Comparison of ENCODE assay signal across 8 cellular contexts in genomic region chr17:1110844-1111598, GRCh38.
A peak's percentile ranks its signal among the peaks of the same experiment; 100 is the strongest.
DNase-seq lines count a peak whose midpoint lies in the region; ATAC-seq and TF ChIP-seq lines count a peak whose summit lies in the region.

No MANE protein-coding gene starts in this region.

- no peaks in the 10 kb centered on the region for H3K36me3 ChIP-seq in CD4-positive, CD25-positive, alpha-beta regulatory T cell (ENCODE audit: control insufficient read depth, insufficient read depth, low read length)
- H3K36me3 ChIP-seq in WERI-Rb-1: no peaks in the 10 kb centered on the region
- peaks cover 4 to 6% of the 10 kb centered on the region in 2 experiments for H3K36me3 ChIP-seq in trophoblast cell (ENCODE audit: control insufficient read depth in 1 of 2, insufficient read depth in 2 of 2, low read length in 2 of 2)

- no peaks in the 10 kb centered on the region for H3K27me3 ChIP-seq in CD4-positive, CD25-positive, alpha-beta regulatory T cell (ENCODE audit: control insufficient read depth, insufficient read depth, low read length)
- H3K27me3 ChIP-seq in WERI-Rb-1 (ENCODE audit: insufficient read depth, low read depth, severe bottlenecking): no peaks in the 10 kb centered on the region
- no peaks in the 10 kb centered on the region for H3K27me3 ChIP-seq in trophoblast cell (ENCODE audit: insufficient read depth, low read length)

- no peak for ATAC-seq in CD4-positive, CD25-positive, alpha-beta regulatory T cell (ENCODE audit: low read depth in 2 of 2)
- no peak for ATAC-seq in HG03108 (IDR thresholded peaks at IDR 0.05; ENCODE audit: unreplicated experiment)

- H3K79me1 ChIP-seq in trophoblast cell (ENCODE audit: low read length): peaks cover 21% of the 10 kb centered on the region

- TF ChIP-seq CTCF in WERI-Rb-1 (IDR thresholded peaks at IDR 0.05; ENCODE audit: low read depth, low read length): no peak

- peak overlapping the region; percentile 4 for H2BK5ac ChIP-seq in trophoblast cell (ENCODE audit: low read depth, low read length, poor library complexity)

- no peak overlapping the region for H3K23ac ChIP-seq in trophoblast cell (ENCODE audit: low read length)

- H4K91ac ChIP-seq in trophoblast cell (ENCODE audit: low read depth, low read length): peak overlapping the region; percentile 99

- H3K9me3 ChIP-seq in CD4-positive, CD25-positive, alpha-beta regulatory T cell (ENCODE audit: control insufficient read depth in 2 of 2, low read length in 2 of 2): no peaks in the 10 kb centered on the region
- H3K9me3 ChIP-seq in WERI-Rb-1 (ENCODE audit: severe bottlenecking) (no peaks in the 10 kb centered on the region), trophoblast cell (ENCODE audit: insufficient read depth, low read depth, low read length) (peaks cover 2% of the 10 kb centered on the region)

- peak overlapping the region; percentile 37 for H2BK12ac ChIP-seq in trophoblast cell (ENCODE audit: low read length)

- peak overlapping the region; percentile 69 to 85 (median 85) for H3K27ac Mint-ChIP-seq in CD4-positive, CD25-positive, alpha-beta regulatory T cell

- no peak overlapping the region for H2AFZ ChIP-seq in trophoblast cell (ENCODE audit: insufficient read depth, low read length, poor library complexity)

- no CpG with 5 or more reads among the region's 19 CpGs for WGBS in trophoblast cell (ENCODE audit: extremely low coverage, insufficient coverage, insufficient read length)

- peak overlapping the region; percentile 54 for H2AK5ac ChIP-seq in trophoblast cell (ENCODE audit: low read length)

- H3K9me3 Mint-ChIP-seq in CD4-positive, CD25-positive, alpha-beta regulatory T cell: peaks cover 0 to 4% (median 0%) of the 10 kb centered on the region in 7 donors

- no peak overlapping the region for H3K9ac ChIP-seq in trophoblast cell (ENCODE audit: low read length)

- peaks cover 40% of the 10 kb centered on the region for H3K4me1 ChIP-seq in CD4-positive, CD25-positive, alpha-beta regulatory T cell (ENCODE audit: control insufficient read depth, insufficient read depth, low read length, poor library complexity, severe bottlenecking)
- peaks cover 37 to 41% of the 10 kb centered on the region in 2 experiments for H3K4me1 ChIP-seq in trophoblast cell (ENCODE audit: control insufficient read depth in 1 of 2, insufficient read depth in 2 of 2, low read length in 2 of 2)

- H3K27me3 Mint-ChIP-seq in CD4-positive, CD25-positive, alpha-beta regulatory T cell: no peaks in the 10 kb centered on the region

- H3K27ac ChIP-seq in CD4-positive, CD25-positive, alpha-beta regulatory T cell (ENCODE audit: insufficient read depth, low read length, poor library complexity, severe bottlenecking): peak overlapping the region; percentile 80
- H3K27ac ChIP-seq in WERI-Rb-1 (no peak overlapping the region), trophoblast cell (ENCODE audit: low read depth, low read length) (peak overlapping the region; percentile 20)

- H3K36me3 Mint-ChIP-seq in CD4-positive, CD25-positive, alpha-beta regulatory T cell: peaks cover 4% of the 10 kb centered on the region

- H3K4me3 Mint-ChIP-seq in CD4-positive, CD25-positive, alpha-beta regulatory T cell: peak overlapping the region; percentile 72 to 92 (median 82)

- H4K12ac ChIP-seq in trophoblast cell (ENCODE audit: low read depth, low read length): no peak overlapping the region

- H3K4ac ChIP-seq in trophoblast cell (ENCODE audit: low read depth, low read length): no peak overlapping the region

- H3K4me1 Mint-ChIP-seq in CD4-positive, CD25-positive, alpha-beta regulatory T cell: peaks cover 2 to 57% (median 32%) of the 10 kb centered on the region in 4 donors

- peak overlapping the region; percentile 56 for H3K18ac ChIP-seq in trophoblast cell (ENCODE audit: low read length)

- H2BK120ac ChIP-seq in trophoblast cell (ENCODE audit: insufficient read depth, low read length, poor library complexity): peak overlapping the region; percentile 79

- no peak overlapping the region for H3K4me3 ChIP-seq in CD4-positive, CD25-positive, alpha-beta regulatory T cell (ENCODE audit: low read depth, low read length)
- H3K4me3 ChIP-seq in WERI-Rb-1 (ENCODE audit: low read depth, low read length) (no peak overlapping the region), trophoblast cell (ENCODE audit: low read depth, low read length) (no peak overlapping the region)

- H3K79me2 ChIP-seq in trophoblast cell (ENCODE audit: control insufficient read depth, insufficient read depth, low read length, poor library complexity): peaks cover 11% of the 10 kb centered on the region

- DNase-seq in CD4-positive, CD25-positive, alpha-beta regulatory T cell: no peak
- DNase-seq in HT-29 (ENCODE audit: low spot score): peak; percentile 68
- DNase-seq in WERI-Rb-1: peak; percentile 39
- DNase-seq in foreskin melanocyte: peak; percentile 81
- peak; percentile 47 to 50 for DNase-seq in trophoblast cell
- DNase-seq in putamen (ENCODE audit: low spot score): no peak
- DNase-seq in inferior parietal cortex (ENCODE audit: extremely low spot score): no peak

- no peak overlapping the region for H3K4me2 ChIP-seq in trophoblast cell (ENCODE audit: low read length)

- H4K8ac ChIP-seq in trophoblast cell (ENCODE audit: low read depth, low read length): no peak overlapping the region

- H3K14ac ChIP-seq in trophoblast cell (ENCODE audit: low read length): no peak overlapping the region

Comparison
In these comparisons a context has a peak if more than half of its experiments do, and no peak if none do; other contexts are left out.
1. DNase-seq: peak in HT-29 (single experiment), WERI-Rb-1 (single experiment), foreskin melanocyte (single experiment) and trophoblast cell (2 of 2); none in CD4-positive, CD25-positive, alpha-beta regulatory T cell (0 of 3), putamen (single experiment) and inferior parietal cortex (single experiment).